Comparison of ENCODE assay signal across 35 cellular contexts in genomic region chr1:40556121-40556520, GRCh38.
"Had no signal": no experiment of that assay in that cellular context is flagged by ENCODE, and none has a peak within 500 bp of the region (broad histone marks: within the 10 kb centered on the region; RNA-seq: fewer than 3 reads in every experiment).

No MANE protein-coding gene starts in this region.

- H3K27me3 ChIP-seq: MG63 had no signal

- DNase-seq: MG63, MM.1S, MV-4-11, NCI-H1048, NCI-H1092, NCI-H1092 treated with DMSO at 0.1 percent for 48 hours, NCI-H1105, NCI-H1105 treated with DMSO at 0.1 percent for 48 hours, NCI-H1417, NCI-H1417 treated with DMSO at 0.1 percent for 48 hours, NCI-H1436, NCI-H1436 treated with DMSO at 0.1 percent for 48 hours, NCI-H146, NCI-H1694, NCI-H1694 treated with DMSO at 0.1 percent for 48 hours, NCI-H187, NCI-H187 treated with DMSO at 0.1 percent for 48 hours, NCI-H1930, NCI-H2029, NCI-H2029 treated with DMSO at 0.1 percent for 48 hours, NCI-H2081, NCI-H2081 treated with DMSO at 0.1 percent for 48 hours, NCI-H2107, NCI-H2171, NCI-H2171 treated with DMSO at 0.1 percent for 48 hours, NCI-H2227 treated with DMSO at 0.1 percent for 48 hours, NCI-H226, NCI-H345, NCI-H446, NCI-H446 treated with DMSO at 0.1 percent for 48 hours, NCI-H510A, NCI-H510A treated with DMSO at 0.1 percent for 48 hours, NCI-H524, NCI-H524 treated with DMSO at 0.1 percent for 48 hours, NCI-H526 had no signal

- H3K9me3 ChIP-seq: MG63 had no signal

- H3K36me3 ChIP-seq: MG63 had no signal

- H3K4me3 ChIP-seq: MG63 had no signal
